ENCODE assay signal across 9 cellular contexts in the genomic region with DNA sequence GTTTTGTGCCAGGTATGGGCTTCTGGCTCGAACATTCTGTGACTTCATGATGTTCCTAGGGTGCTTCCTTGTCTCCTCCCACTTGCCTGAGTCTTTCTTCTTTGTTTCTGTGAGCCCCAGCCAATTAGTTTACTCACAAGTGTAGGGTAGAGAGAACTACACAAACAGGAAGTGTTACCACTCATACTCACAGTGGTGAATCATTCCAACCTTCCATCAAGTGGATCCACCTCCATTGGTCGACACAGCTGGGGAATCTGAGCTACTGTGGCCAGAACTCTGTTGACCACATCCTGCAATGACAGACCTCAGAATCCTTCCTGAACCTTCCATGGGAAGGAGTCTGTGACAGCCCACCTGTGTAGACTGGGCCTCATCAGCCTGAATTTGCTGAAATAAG.
A peak's percentile ranks its signal among the peaks of the same experiment; 100 is the strongest.
DNase-seq lines count a peak whose midpoint lies in the region; ATAC-seq, FAIRE-seq and TF ChIP-seq lines count a peak whose summit lies in the region.
"Had no signal": no experiment of that assay in that cellular context is flagged by ENCODE, and none has a peak within 500 bp of the region (broad histone marks: within the 10 kb centered on the region; RNA-seq: fewer than 3 reads in every experiment).

No MANE protein-coding gene starts in this region.

- intact Hi-C loops in right cardiac atrium (cut with DNase I) = no loop called here

- H3K27me3 Mint-ChIP-seq in chondrocyte (ENCODE audit: low read depth) = no peaks in the 10 kb centered on the region
- no peaks in the 10 kb centered on the region for H3K27me3 Mint-ChIP-seq in endodermal cell (ENCODE audit: insufficient read depth)
- H3K27me3 Mint-ChIP-seq: activated naive CD8-positive, alpha-beta T cell had no signal

- peaks cover 26% of the 10 kb centered on the region for H3K4me1 Mint-ChIP-seq in chondrocyte (ENCODE audit: low read depth)
- H3K4me1 Mint-ChIP-seq in endodermal cell = peaks cover 31% of the 10 kb centered on the region

- TF ChIP-seq CTCF in chondrocyte (IDR thresholded peaks at IDR 0.05) = no peak
- no peak for TF ChIP-seq CTCF in endodermal cell (conservative IDR thresholded peaks at IDR 0.05)

- H3K27ac ChIP-seq in right cardiac atrium (ENCODE audit: low read length) = no peak overlapping the region
- H3K27ac ChIP-seq in endodermal cell (ENCODE audit: low read depth, low read length) = no peak overlapping the region

- no peaks in the 10 kb centered on the region for H3K9me3 ChIP-seq in right cardiac atrium (ENCODE audit: control insufficient read depth, low read length)
- no peaks in the 10 kb centered on the region for H3K9me3 ChIP-seq in endodermal cell (ENCODE audit: control insufficient read depth, low read length)

- H3K4me3 Mint-ChIP-seq in chondrocyte (ENCODE audit: unreplicated experiment) = no peak overlapping the region
- H3K4me3 Mint-ChIP-seq in endodermal cell = no peak overlapping the region
- H3K4me3 Mint-ChIP-seq: activated naive CD8-positive, alpha-beta T cell had no signal

- H3K36me3 ChIP-seq in endodermal cell (ENCODE audit: control insufficient read depth, insufficient read depth, low read length) = no peaks in the 10 kb centered on the region

- ATAC-seq in GM18907 (IDR thresholded peaks at IDR 0.05; ENCODE audit: unreplicated experiment) = peak; percentile 70
- ATAC-seq in right cardiac atrium = no peak

- FAIRE-seq in urothelium cell line (lab: Jason Lieb, UNC) = peak; percentile 81

- H3K4me1 ChIP-seq in right cardiac atrium (ENCODE audit: control insufficient read depth, insufficient read depth, low read length) (no peaks in the 10 kb centered on the region), endodermal cell (ENCODE audit: control insufficient read depth, insufficient read depth, low read length) (peaks cover 2% of the 10 kb centered on the region)

- H3K36me3 Mint-ChIP-seq in chondrocyte (ENCODE audit: low read depth) (no peaks in the 10 kb centered on the region), endodermal cell (ENCODE audit: low read depth) (no peaks in the 10 kb centered on the region)
- H3K36me3 Mint-ChIP-seq: activated naive CD8-positive, alpha-beta T cell had no signal

- 54% methylated on average over 2 of the region's 2 CpGs for WGBS in right cardiac atrium
- 33 to 76% methylated on average over 1 to 2 of the region's 2 CpGs for WGBS in endodermal cell (ENCODE audit: insufficient coverage in 1 of 2, insufficient read length in 1 of 2), 2 experiments

- no peaks in the 10 kb centered on the region for H3K9me3 Mint-ChIP-seq in chondrocyte (ENCODE audit: low read depth)
- H3K9me3 Mint-ChIP-seq in endodermal cell = no peaks in the 10 kb centered on the region

- H3K27me3 ChIP-seq in right cardiac atrium (ENCODE audit: control insufficient read depth, insufficient read depth) (no peaks in the 10 kb centered on the region), endodermal cell (ENCODE audit: control insufficient read depth, insufficient read depth, low read length, poor library complexity, severe bottlenecking) (no peaks in the 10 kb centered on the region)

- H3K4me3 ChIP-seq in right cardiac atrium (ENCODE audit: low read length) = no peak overlapping the region
- no peak overlapping the region for H3K4me3 ChIP-seq in endodermal cell (ENCODE audit: low read length)

- H3K27ac Mint-ChIP-seq in chondrocyte (ENCODE audit: unreplicated experiment) (peak overlapping the region; percentile 41), endodermal cell (no peak overlapping the region)
- H3K27ac Mint-ChIP-seq: activated naive CD8-positive, alpha-beta T cell had no signal

- DNase-seq in A172 (ENCODE audit: low spot score) (peak; percentile 99), MV-4-11 (lab: John Stamatoyannopoulos, UW) (peak; percentile 87), chondrocyte (ENCODE audit: low spot score) (no peak), urothelium cell line (ENCODE audit: low spot score) (peak; percentile 90), right cardiac atrium (no peak), endodermal cell (no peak), NCI-H526 (lab: John Stamatoyannopoulos, UW) (no peak)

- no peak overlapping the region for H3K9ac ChIP-seq in endodermal cell (ENCODE audit: extremely low read depth, low read length, poor library complexity, severe bottlenecking)

Comparison
In these comparisons a context has a peak if more than half of its experiments do, and no peak if none do; other contexts are left out.
1. DNase-seq: peak in A172 (single experiment), MV-4-11 (single experiment) and urothelium cell line (single experiment); none in chondrocyte (single experiment), right cardiac atrium (0 of 3), endodermal cell (single experiment) and NCI-H526 (0 of 2).